In the genomic region with DNA sequence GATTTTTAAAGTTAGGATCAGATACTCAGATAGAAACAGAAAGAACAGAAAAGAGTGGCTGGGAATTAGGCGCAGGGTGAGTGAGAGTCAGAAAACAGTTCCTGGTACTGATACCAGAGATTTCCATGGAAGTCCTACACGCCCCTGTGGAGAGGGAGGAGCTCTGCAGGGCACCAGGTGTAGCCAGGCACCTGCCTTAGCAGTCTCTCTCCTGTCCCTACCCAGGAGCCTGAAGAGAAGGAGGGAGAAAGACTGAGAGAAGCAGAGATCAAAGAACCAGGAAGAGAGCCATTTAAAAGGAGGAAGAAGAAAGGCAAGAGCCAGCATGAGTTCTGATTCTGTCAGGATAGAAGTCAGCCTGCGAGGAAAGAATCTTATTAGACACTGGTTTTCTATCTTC, we compare ENCODE assay signal across 27 cellular contexts.
DNase-seq lines count a peak whose midpoint lies in the region; ATAC-seq and TF ChIP-seq lines count a peak whose summit lies in the region.
"Had no signal": no experiment of that assay in that cellular context is flagged by ENCODE, and none has a peak within 500 bp of the region (broad histone marks: within the 10 kb centered on the region; RNA-seq: fewer than 3 reads in every experiment).

No MANE protein-coding gene starts in this region.

- no peak overlapping the region for H3K27ac ChIP-seq in hepatocyte
- H3K27ac ChIP-seq: BLaER1 treated with 17β-estradiol and CSF1 and Interleukin-3, amounts not matched to agents 10 nM and 100 nM; GM23248; HL-60; KMS-11; SJCRH30 had no signal

- no peaks in the 10 kb centered on the region for H4K20me1 ChIP-seq in hepatocyte (ENCODE audit: insufficient read depth, poor library complexity, severe bottlenecking)
- H4K20me1 ChIP-seq: BLaER1 treated with 17β-estradiol and CSF1 and Interleukin-3, amounts not matched to agents 10 nM and 100 nM had no signal

- no peak overlapping the region for H2AFZ ChIP-seq in hepatocyte
- H2AFZ ChIP-seq: GM23248 had no signal

- H3K9me3 ChIP-seq in hepatocyte (ENCODE audit: low read depth) (no peaks in the 10 kb centered on the region), mucosa of descending colon (no peaks in the 10 kb centered on the region)
- H3K9me3 ChIP-seq: BLaER1 treated with 17β-estradiol and CSF1 and Interleukin-3, amounts not matched to agents 10 nM and 100 nM; SJCRH30 had no signal

- H3K36me3 ChIP-seq in hepatocyte (replicated peaks; ENCODE audit: insufficient read depth, low read depth), result no peaks in the 10 kb centered on the region
- no peaks in the 10 kb centered on the region for H3K36me3 ChIP-seq in mucosa of descending colon (ENCODE audit: low read depth)
- H3K36me3 ChIP-seq: BLaER1 treated with 17β-estradiol and CSF1 and Interleukin-3, amounts not matched to agents 10 nM and 100 nM; SJCRH30 had no signal

- DNase-seq in NCI-H748 (lab: John Stamatoyannopoulos, UW; ENCODE audit: unreplicated experiment) (peak; percentile 1), NCI-H748 treated with DMSO at 0.1 percent for 48 hours (lab: John Stamatoyannopoulos, UW) (no peak), NCI-H510A (lab: John Stamatoyannopoulos, UW) (peak; percentile 55), hepatocyte (ENCODE audit: low spot score) (peak; percentile 10), mucosa of descending colon (peak in 1 of 3 donors; percentile 3), D341Med (ENCODE audit: low spot score) (no peak), NCI-H82 treated with DMSO at 0.1 percent for 48 hours (lab: John Stamatoyannopoulos, UW; ENCODE audit: unreplicated experiment) (no peak)
- DNase-seq: CD4-positive, alpha-beta T cell; DMS53; GM23248; MM.1S; NCI-H1048; NCI-H1694; NCI-H2081 treated with DMSO at 0.1 percent for 48 hours; NCI-H2227 treated with DMSO at 0.1 percent for 48 hours; NCI-H524; NK-92 treated with Interleukin-12 subunit alpha and Interleukin-12 subunit beta, amount 100 ng/mL, for 24 hours; PC-3; SJCRH30; T-helper 17 cell had no signal

- H3K4me2 ChIP-seq in hepatocyte, result no peak overlapping the region
- H3K4me2 ChIP-seq: BLaER1 treated with 17β-estradiol and CSF1 and Interleukin-3, amounts not matched to agents 10 nM and 100 nM; KMS-11 had no signal

- H3K79me2 ChIP-seq in hepatocyte, result no peaks in the 10 kb centered on the region

- no peak overlapping the region for H3K4me3 ChIP-seq in hepatocyte
- H3K4me3 ChIP-seq in mucosa of descending colon, result no peak overlapping the region
- H3K4me3 ChIP-seq: BLaER1 treated with 17β-estradiol and CSF1 and Interleukin-3, amounts not matched to agents 10 nM and 100 nM; GM23248; SJCRH30 had no signal

- no peaks in the 10 kb centered on the region for H3K4me1 ChIP-seq in hepatocyte (ENCODE audit: insufficient read depth)
- no peaks in the 10 kb centered on the region for H3K4me1 ChIP-seq in mucosa of descending colon (ENCODE audit: low read depth)
- H3K4me1 ChIP-seq: SJCRH30 had no signal

- intact Hi-C loops in mucosa of descending colon (cut with DNase I, micrococcal nuclease), result no loop called here

- WGBS in hepatocyte (ENCODE audit: low lambda C conversion rate, missing lambda C conversion rate), result 61% methylated on average over 3 of the region's 3 CpGs

- H3K9me2 ChIP-seq in hepatocyte (replicated peaks; ENCODE audit: insufficient read depth), result no peaks in the 10 kb centered on the region

- H3K27me3 ChIP-seq in hepatocyte, result peaks cover 3% of the 10 kb centered on the region
- H3K27me3 ChIP-seq: BLaER1 treated with 17β-estradiol and CSF1 and Interleukin-3, amounts not matched to agents 10 nM and 100 nM; SJCRH30 had no signal

- peak; percentile 51 for ATAC-seq in mucosa of descending colon
- ATAC-seq in HG03025 (IDR thresholded peaks at IDR 0.05; ENCODE audit: low FRiP score, unreplicated experiment), result no peak
- ATAC-seq: HCT116, PC-3, Right ventricle myocardium inferior, SK-N-SH treated with all-trans-retinoic acid at 6 μM for 48 hours, T-helper 17 cell had no signal

- TF ChIP-seq CTCF in hepatocyte (IDR thresholded peaks at IDR 0.05; ENCODE audit: poor library complexity) (no peak), mucosa of descending colon (IDR thresholded peaks at IDR 0.05) (no peak)

Comparison
In these comparisons a context has a peak if more than half of its experiments do, and no peak if none do; other contexts are left out.
1. DNase-seq: peak in NCI-H748 (single experiment), NCI-H510A (single experiment) and hepatocyte (single experiment); none in NCI-H748 treated with DMSO at 0.1 percent for 48 hours (single experiment), D341Med (single experiment) and NCI-H82 treated with DMSO at 0.1 percent for 48 hours (single experiment).